ENCODE assay signal across 10 cellular contexts in the genomic region with DNA sequence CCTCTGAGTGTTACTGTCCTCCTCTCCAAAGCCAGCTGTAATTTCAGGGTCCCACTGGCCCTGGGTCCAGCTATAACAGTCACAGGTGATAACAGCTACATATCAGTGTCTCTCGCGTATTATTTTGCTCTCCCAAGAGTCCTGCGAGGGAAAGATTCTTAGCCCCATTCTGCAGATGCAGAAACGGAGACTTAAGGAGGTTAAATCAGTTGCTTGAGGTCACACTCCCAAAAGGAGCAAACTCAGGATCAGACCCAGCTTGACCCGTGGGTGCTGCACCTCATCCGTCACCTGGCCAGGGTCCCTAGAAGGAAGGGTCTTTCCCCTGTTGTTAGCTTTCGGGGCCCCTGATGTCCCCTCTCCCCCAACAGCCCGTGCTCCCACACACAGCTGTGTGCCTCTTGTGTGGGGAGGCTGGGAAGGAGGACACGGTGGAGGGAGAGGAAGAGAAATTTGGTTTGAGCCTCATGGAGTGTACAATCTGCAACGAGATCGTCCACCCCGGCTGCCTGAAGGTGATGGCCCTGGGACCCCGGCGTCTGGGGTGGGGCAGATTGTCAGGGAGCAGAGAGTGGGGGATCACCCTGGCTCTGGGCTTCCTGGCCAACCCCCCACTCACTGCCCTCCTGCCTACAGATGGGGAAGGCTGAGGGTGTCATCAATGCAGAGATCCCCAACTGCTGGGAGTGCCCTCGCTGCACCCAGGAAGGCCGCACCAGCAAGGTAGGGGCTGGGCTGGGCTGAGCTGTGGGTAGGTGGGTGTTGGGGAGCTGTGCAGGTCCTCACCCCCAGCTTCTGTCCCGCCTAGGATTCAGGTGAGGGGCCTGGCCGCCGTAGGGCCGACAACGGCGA. TPM values are rescaled to one million over a fixed set of nuclear protein-coding genes. Genes with fewer than 3 reads are reported as not detected.
DNase-seq lines count a peak whose midpoint lies in the region; ATAC-seq and TF ChIP-seq lines count a peak whose summit lies in the region.
"Had no signal": no experiment of that assay in that cellular context is flagged by ENCODE, and none has a peak within 500 bp of the region (broad histone marks: within the 10 kb centered on the region; RNA-seq: fewer than 3 reads in every experiment).

No MANE protein-coding gene starts in this region.

- H4K20me1 ChIP-seq in H9 (ENCODE audit: control insufficient read depth, insufficient read depth, insufficient read length), result no peaks in the 10 kb centered on the region
- no peaks in the 10 kb centered on the region for H4K20me1 ChIP-seq in neural cell (ENCODE audit: insufficient read depth)

- H4K91ac ChIP-seq in H9 (ENCODE audit: insufficient read length, low read depth, low read length), result no peak overlapping the region

- H4K8ac ChIP-seq in H9 (replicated peaks; ENCODE audit: insufficient read length, low read depth, low read length), result no peak overlapping the region

- peaks cover 29 to 39% (median 37%) of the 10 kb centered on the region in 3 experiments for H3K36me3 Mint-ChIP-seq in H9 (ENCODE audit: insufficient read depth in 1 of 3, low read depth in 3 of 3)
- H3K36me3 Mint-ChIP-seq: natural killer cell treated with Interleukin-12 subunit alpha and Interleukin-12 subunit beta and Interleukin-15 and Interleukin-18, amount 100 ng/mL, for 72 hours had no signal

- peak overlapping the region in 2 of 3 experiments; percentile 60 to 67; a peak in 3 of 7 replicates for H3K27ac Mint-ChIP-seq in H9
- H3K27ac Mint-ChIP-seq: activated T-helper 17 cell treated with anti-CD3 and anti-CD28 coated beads, Interleukin-2, amount 50 U/mL, for 72 hours had no signal

- no peaks in the 10 kb centered on the region for H3K36me3 ChIP-seq in neural cell (ENCODE audit: insufficient read depth, low read length)

- H3K23me2 ChIP-seq in H9 (ENCODE audit: insufficient read length, low read depth, low read length, poor library complexity, severe bottlenecking), result peaks cover 10% of the 10 kb centered on the region

- H3K27ac ChIP-seq in H9 (ENCODE audit: insufficient read length, low read depth, low read length), result no peak overlapping the region
- peak overlapping the region; percentile 39 for H3K27ac ChIP-seq in angular gyrus (ENCODE audit: low read depth, low read length)
- peak overlapping the region; percentile 42 for H3K27ac ChIP-seq in neural cell (ENCODE audit: low read length)

- TF ChIP-seq EP300 in neural cell (conservative IDR thresholded peaks at IDR 0.05; ENCODE audit: poor library complexity, severe bottlenecking), result no peak

- no peak overlapping the region for H3K23ac ChIP-seq in H9 (ENCODE audit: insufficient read length, low read depth, low read length)

- no peak overlapping the region for H3K4ac ChIP-seq in H9 (ENCODE audit: low read depth, low read length)

- H3K4me1 Mint-ChIP-seq in H9, result peaks cover 10 to 24% of the 10 kb centered on the region in 2 experiments

- H3K4me1 ChIP-seq in H9 (ENCODE audit: insufficient read depth, low read length), result no peaks in the 10 kb centered on the region

- no peaks in the 10 kb centered on the region for H3K27me3 Mint-ChIP-seq in H9 (ENCODE audit: low read depth)
- H3K27me3 Mint-ChIP-seq: activated B cell treated with CpG ODN at 0.5 μM for 24 hours; activated T-helper 17 cell treated with anti-CD3 and anti-CD28 coated beads, Interleukin-2, amount 50 U/mL, for 72 hours; CD8-positive, alpha-beta memory T cell; natural killer cell treated with Interleukin-12 subunit alpha and Interleukin-12 subunit beta and Interleukin-15 and Interleukin-18, amount 100 ng/mL, for 72 hours had no signal

- H3K4me3 Mint-ChIP-seq in H9, result peak overlapping the region in 1 of 2 experiments; percentile 56; a peak in 1 of 5 replicates
- H3K4me3 Mint-ChIP-seq: activated B cell treated with CpG ODN at 0.5 μM for 24 hours; activated T-helper 17 cell treated with anti-CD3 and anti-CD28 coated beads, Interleukin-2, amount 50 U/mL, for 72 hours had no signal

- H3K9me3 ChIP-seq in H9 (ENCODE audit: control insufficient read depth, low read depth, low read length) (no peaks in the 10 kb centered on the region), neural cell (ENCODE audit: low read length) (no peaks in the 10 kb centered on the region)

- H3K79me2 ChIP-seq in H9 (ENCODE audit: insufficient read depth, low read length) (no peaks in the 10 kb centered on the region), neural cell (replicated peaks; ENCODE audit: insufficient read depth, low read length) (peaks cover 11% of the 10 kb centered on the region)

- TF ChIP-seq CTCF in H9 (conservative IDR thresholded peaks at IDR 0.05), result no peak
- no peak for TF ChIP-seq CTCF in neural cell (IDR thresholded peaks at IDR 0.05; ENCODE audit: poor library complexity, severe bottlenecking)

- H2AK5ac ChIP-seq in H9 (ENCODE audit: insufficient read length, low read length), result no peak overlapping the region

- WGBS in H9 (ENCODE audit: extremely low coverage, insufficient read length, low lambda C conversion rate), result no CpG with 5 or more reads among the region's 22 CpGs

- no peaks in the 10 kb centered on the region for H3F3A ChIP-seq in neural cell (ENCODE audit: insufficient read depth, low read length, poor library complexity, severe bottlenecking)

- H3K27me3 ChIP-seq in H9 (ENCODE audit: insufficient read depth, low read length) (no peaks in the 10 kb centered on the region), neural cell (ENCODE audit: insufficient read depth, low read depth, low read length) (no peaks in the 10 kb centered on the region)

- H2AFZ ChIP-seq in H9 (ENCODE audit: low read length) (no peak overlapping the region), neural cell (ENCODE audit: low read depth, low read length) (no peak overlapping the region)

- H2BK5ac ChIP-seq in H9 (ENCODE audit: insufficient read length, low read length), result no peak overlapping the region

- no peak for DNase-seq in H9
- no peak for DNase-seq in activated CD4-positive, alpha-beta T cell treated with anti-CD3 and anti-CD28 coated beads, Interleukin-2, amount 50 U/mL, for 4 hours
- DNase-seq in activated CD4-positive, alpha-beta T cell treated with anti-CD3 and anti-CD28 coated beads for 4 hours, result no peak
- DNase-seq: activated B cell treated with CpG ODN at 0.5 μM for 24 hours had no signal

- no peak overlapping the region for H3K4me2 ChIP-seq in H9 (ENCODE audit: insufficient read depth, insufficient read length, low read length)
- no peak overlapping the region for H3K4me2 ChIP-seq in neural cell (ENCODE audit: low read length)

- no peaks in the 10 kb centered on the region for H3K79me1 ChIP-seq in H9 (ENCODE audit: insufficient read depth, low read depth, low read length, poor library complexity, severe bottlenecking)

- H3K9ac ChIP-seq in H9 (ENCODE audit: extremely low read depth, insufficient read length, low read length) (no peak overlapping the region), neural cell (ENCODE audit: low read length) (peak overlapping the region; percentile 35)

- no peaks in the 10 kb centered on the region for H3K9me2 ChIP-seq in neural cell (ENCODE audit: insufficient read depth, low read length)

- H3K4me3 ChIP-seq in neural cell (ENCODE audit: low read length), result peak overlapping the region; percentile 87

- no peak overlapping the region for H3T11ph ChIP-seq in H9 (ENCODE audit: low read length)

- no peaks in the 10 kb centered on the region; a peak in 1 of 5 replicates for H3K9me3 Mint-ChIP-seq in H9
- H3K9me3 Mint-ChIP-seq: activated B cell treated with CpG ODN at 0.5 μM for 24 hours; activated T-helper 17 cell treated with anti-CD3 and anti-CD28 coated beads, Interleukin-2, amount 50 U/mL, for 72 hours; CD8-positive, alpha-beta memory T cell; natural killer cell treated with Interleukin-12 subunit alpha and Interleukin-12 subunit beta and Interleukin-15 and Interleukin-18, amount 100 ng/mL, for 72 hours had no signal

- no peak overlapping the region for H2BK12ac ChIP-seq in H9 (ENCODE audit: insufficient read length, low read depth, low read length)

- no peak overlapping the region for H2BK15ac ChIP-seq in H9 (ENCODE audit: low read depth, low read length)

- no peak overlapping the region for H3K18ac ChIP-seq in H9 (ENCODE audit: insufficient read length, low read depth, low read length)

- no peak for ATAC-seq in GM19395 (IDR thresholded peaks at IDR 0.05; ENCODE audit: unreplicated experiment)
- ATAC-seq: activated T-helper 17 cell treated with anti-CD3 and anti-CD28 coated beads, Interleukin-2, amount 50 U/mL, for 72 hours; natural killer cell treated with Interleukin-12 subunit alpha and Interleukin-12 subunit beta and Interleukin-15 and Interleukin-18, amount 100 ng/mL, for 72 hours had no signal

- no peak for TF ChIP-seq RAD21 in neural cell (conservative IDR thresholded peaks at IDR 0.05)

- H4K5ac ChIP-seq in H9 (ENCODE audit: insufficient read length, low read depth, low read length), result no peak overlapping the region

- no peak overlapping the region for H2BK20ac ChIP-seq in H9 (ENCODE audit: low read depth, low read length, poor library complexity, severe bottlenecking)

- no peak overlapping the region for H2BK120ac ChIP-seq in H9 (ENCODE audit: low read depth, low read length, poor library complexity, severe bottlenecking)

- no peak overlapping the region for H3K14ac ChIP-seq in H9 (ENCODE audit: insufficient read depth, low read length)

- H3K56ac ChIP-seq in H9 (ENCODE audit: insufficient read length, low read depth, low read length), result no peak overlapping the region

TF ChIP-seq in neural cell, 6 proteins besides CTCF, POLR2A, EP300 and RAD21 (continues in another document):
- TF ChIP-seq MXI1 (conservative IDR thresholded peaks at IDR 0.05; ENCODE audit: poor library complexity, severe bottlenecking), result no peak

RNA-seq across cellular contexts. Expression of a gene that starts 3.8 kb away (rescaled TPM):
- 66.8 and 68.0 TPM in 2 replicates for total RNA-seq in H9 (2021)
- 99.6 and 124 TPM in 2 replicates for polyA plus RNA-seq in neural cell
- 122 and 157 TPM in 2 replicates for polyA minus RNA-seq in neural cell

RNA-seq across cellular contexts. Expression of a gene that starts 21.7 kb away (rescaled TPM):
- 6.1 and 6.9 TPM in 2 replicates for total RNA-seq in H9 (2021)
- polyA plus RNA-seq in neural cell, result 5.7 and 7.3 TPM in 2 replicates
- 5.8 and 6.5 TPM in 2 replicates for polyA minus RNA-seq in neural cell

RNA-seq across cellular contexts. Expression of a gene that starts 30.4 kb away (rescaled TPM):
- 36.9 and 37.0 TPM in 2 replicates for total RNA-seq in H9 (2021)
- polyA plus RNA-seq in neural cell, result 1.4 and 3.3 TPM in 2 replicates
- 3.9 and 13.7 TPM in 2 replicates for polyA minus RNA-seq in neural cell

RNA-seq across cellular contexts. Expression of a gene that starts 30.7 kb away (rescaled TPM):
- 0.72 TPM in 2 replicates for total RNA-seq in H9 (2021)
- not detected in 2 replicates for polyA plus RNA-seq in neural cell
- not detected in 2 replicates for polyA minus RNA-seq in neural cell
- polyA plus RNA-seq: CD8-positive, alpha-beta memory T cell had no signal

RNA-seq across cellular contexts. Expression of a gene that starts 33.3 kb away (rescaled TPM):
- total RNA-seq in H9 (2021), result 17.5 and 18.3 TPM in 2 replicates
- 39.2 and 44.9 TPM in 2 replicates for polyA plus RNA-seq in neural cell
- 43.1 and 44.2 TPM in 2 replicates for polyA minus RNA-seq in neural cell
